ENCODE assay signal across 8 cellular contexts in the genomic region with DNA sequence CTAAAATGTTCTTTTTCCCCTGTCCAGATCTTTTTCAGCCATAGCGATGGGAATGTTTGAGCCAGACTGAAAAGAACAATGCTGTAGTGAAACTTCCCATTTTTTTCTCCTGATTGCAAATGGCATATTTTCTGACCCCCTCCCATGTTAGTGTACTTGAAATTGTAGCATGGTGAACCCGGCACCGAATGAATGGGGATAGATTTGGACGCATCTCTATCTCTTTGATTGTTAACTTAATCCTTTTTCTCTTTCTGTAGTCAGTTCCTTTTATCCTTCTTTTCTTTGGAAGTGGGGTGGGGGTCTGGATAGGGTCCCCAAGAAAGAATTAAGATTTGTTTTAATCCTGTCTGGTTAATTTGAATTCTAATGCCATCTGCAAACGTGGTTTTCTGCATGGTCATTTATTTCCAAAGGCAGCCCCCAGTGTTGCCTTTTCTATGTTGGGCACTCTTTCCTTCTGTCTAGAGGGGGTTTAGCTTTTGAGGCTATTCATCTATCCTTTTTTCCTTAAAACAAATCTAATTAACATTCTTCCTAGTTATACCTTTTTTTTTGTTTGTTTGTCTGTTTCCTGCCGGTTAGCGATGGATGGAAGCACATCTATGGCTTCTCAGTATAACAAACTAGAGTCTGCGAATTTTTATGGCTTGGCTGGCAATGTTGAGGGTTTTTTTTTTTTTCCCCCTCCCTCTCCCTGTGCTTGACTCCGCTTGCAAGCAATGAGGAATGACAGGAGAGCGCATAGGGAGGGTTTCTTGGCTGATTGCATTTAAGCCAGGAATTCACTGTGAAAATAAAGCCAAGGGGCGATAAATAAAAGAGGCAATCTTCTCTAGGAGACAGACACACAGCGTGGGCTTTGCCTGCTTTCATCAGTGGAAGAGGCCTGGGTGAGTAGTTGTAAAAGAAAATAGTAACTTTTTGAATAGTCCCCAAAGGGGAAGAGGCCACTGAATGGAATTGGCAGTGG. TPM values are rescaled to one million over a fixed set of nuclear protein-coding genes. Genes with fewer than 3 reads are reported as not detected.
A peak's percentile ranks its signal among the peaks of the same experiment; 100 is the strongest.
DNase-seq lines count a peak whose midpoint lies in the region; ATAC-seq and TF ChIP-seq lines count a peak whose summit lies in the region.

No MANE protein-coding gene starts in this region.

- H3K9me3 ChIP-seq in ascending aorta = no peaks in the 10 kb centered on the region

- no peaks in the 10 kb centered on the region for H3K36me3 ChIP-seq in ascending aorta

- no peaks in the 10 kb centered on the region for H3K27me3 ChIP-seq in ascending aorta

- peaks cover 30% of the 10 kb centered on the region for H3K4me1 Mint-ChIP-seq in activated naive CD4-positive, alpha-beta T cell treated with anti-CD3 and anti-CD28 coated beads for 36 hours (ENCODE audit: low read depth)

- no peak for TF ChIP-seq CTCF in ascending aorta (IDR thresholded peaks at IDR 0.05)

- peaks cover 2% of the 10 kb centered on the region for H3K27me3 Mint-ChIP-seq in activated naive CD4-positive, alpha-beta T cell treated with anti-CD3 and anti-CD28 coated beads for 36 hours (ENCODE audit: low read depth)

- ATAC-seq in HG03439 (IDR thresholded peaks at IDR 0.05; ENCODE audit: unreplicated experiment) (no peak), HG03039 (IDR thresholded peaks at IDR 0.05; ENCODE audit: unreplicated experiment) (no peak)

- peaks cover 9% of the 10 kb centered on the region for H3K36me3 Mint-ChIP-seq in activated naive CD4-positive, alpha-beta T cell treated with anti-CD3 and anti-CD28 coated beads for 36 hours (ENCODE audit: low read depth)

- CTCF ChIA-PET in activated naive CD4-positive, alpha-beta T cell treated with anti-CD3 and anti-CD28 coated beads for 36 hours (lab: Charles Lee) = interaction anchor here (1.1 kb wide), 1 partner anchor 13 kb away, joined by 3 read pairs; no protein-coding TSS in a partner anchor

- H3K27ac ChIP-seq in ascending aorta (no peak overlapping the region), substantia nigra (ENCODE audit: low read depth, low read length, poor library complexity, severe bottlenecking) (peak overlapping the region; percentile 82)

- peak overlapping the region; percentile 59 for H3K4me3 Mint-ChIP-seq in activated naive CD4-positive, alpha-beta T cell treated with anti-CD3 and anti-CD28 coated beads for 36 hours

- DNase-seq in activated naive CD4-positive, alpha-beta T cell treated with anti-CD3 and anti-CD28 coated beads for 36 hours = no peak
- no peak for DNase-seq in activated naive CD4-positive, alpha-beta T cell treated with Interleukin-2 at 50 U/mL for 16 hours
- DNase-seq in ascending aorta (ENCODE audit: low spot score in 2 of 2) (no peak), kidney tubule cell (ENCODE audit: low spot score) (peak; percentile 42), substantia nigra (lab: John Stamatoyannopoulos, UW) (peak in 3 of 49 donors; percentile 21 to 44 (median 28)), NCI-H774 (lab: John Stamatoyannopoulos, UW) (no peak)

- H3K4me3 ChIP-seq in ascending aorta = peak overlapping the region; percentile 94 to 99

- intact Hi-C loops in activated naive CD4-positive, alpha-beta T cell treated with anti-CD3 and anti-CD28 coated beads for 36 hours (cut with micrococcal nuclease) = loop anchor here (1.0 to 10.0 kb wide), 5 partner anchors 9 to 923 kb away; no protein-coding TSS in a partner anchor
- intact Hi-C loops in ascending aorta (cut with DNase I) = loop anchor here (2.0 to 5.0 kb wide), 4 partner anchors 47 to 973 kb away; a partner anchor contains a TSS

- H3K9me3 Mint-ChIP-seq in activated naive CD4-positive, alpha-beta T cell treated with anti-CD3 and anti-CD28 coated beads for 36 hours = peaks cover 4% of the 10 kb centered on the region

- H3K4me1 ChIP-seq in ascending aorta = peaks cover 0 to 10% of the 10 kb centered on the region in 2 donors

- no peak overlapping the region for H3K27ac Mint-ChIP-seq in activated naive CD4-positive, alpha-beta T cell treated with anti-CD3 and anti-CD28 coated beads for 36 hours

RNA-seq across cellular contexts. Expression of a gene that starts 2.5 kb away (rescaled TPM):
- total RNA-seq in activated naive CD4-positive, alpha-beta T cell treated with anti-CD3 and anti-CD28 coated beads for 36 hours = 1 to 10 TPM; 4.3 TPM
- 8.8 TPM for total RNA-seq in ascending aorta
